1 cellular context compared by ENCODE assay signal in genomic region chr1:65425697-65426096, GRCh38.
TF ChIP-seq lines count a peak whose summit lies in the region.

No MANE protein-coding gene starts in this region.

TF ChIP-seq in HepG2, 621 proteins besides CTCF, POLR2A, EP300 and RAD21:
- TF ChIP-seq ZFX (CRISPR knock-in tag; IDR thresholded peaks at IDR 0.05; ENCODE audit: low read depth) (no peak), NR2F6 (IDR thresholded peaks at IDR 0.05) (no peak), NR2F6 (CRISPR knock-in tag; IDR thresholded peaks at IDR 0.05) (peak; percentile 17; the same call in 1 of the 2 replicates), ZNF326 (CRISPR knock-in tag; IDR thresholded peaks at IDR 0.05; ENCODE audit: borderline replicate concordance) (no peak), FOSL2 (CRISPR knock-in tag; IDR thresholded peaks at IDR 0.05) (peak; percentile 86), ZNF3 (CRISPR knock-in tag; IDR thresholded peaks at IDR 0.05) (peak; percentile 95), THAP9 (CRISPR knock-in tag; IDR thresholded peaks at IDR 0.05; ENCODE audit: borderline replicate concordance) (no peak), NCOA5 (CRISPR knock-in tag; IDR thresholded peaks at IDR 0.05) (no peak), NCOA2 (CRISPR knock-in tag; IDR thresholded peaks at IDR 0.05) (peak; percentile 30; the same call in 1 of the 2 replicates), TEAD3 (CRISPR knock-in tag; optimal IDR thresholded peaks at IDR 0.05; ENCODE audit: borderline replicate concordance) (peak; percentile 70), ZSCAN29 (CRISPR knock-in tag; conservative IDR thresholded peaks at IDR 0.05) (no peak), SOX5 (CRISPR knock-in tag; IDR thresholded peaks at IDR 0.05; ENCODE audit: borderline replicate concordance) (peak; percentile 90), SOX6 (IDR thresholded peaks at IDR 0.05) (no peak), SOX6 (CRISPR knock-in tag; IDR thresholded peaks at IDR 0.05) (peak; percentile 63), PLRG1 (conservative IDR thresholded peaks at IDR 0.05) (no peak), ZNF317 (CRISPR knock-in tag; IDR thresholded peaks at IDR 0.05) (0 out of 2 replicates have a peak, but pooled peaks have one; percentile 44), FOXP1 (IDR thresholded peaks at IDR 0.05) (no peak), FOXP1 (CRISPR knock-in tag; IDR thresholded peaks at IDR 0.05) (peak; percentile 68), ARID5B (CRISPR knock-in tag; IDR thresholded peaks at IDR 0.05) (peak; percentile 52), HOXA9 (CRISPR knock-in tag; IDR thresholded peaks at IDR 0.05; ENCODE audit: borderline replicate concordance) (no peak), GLMP (CRISPR knock-in tag; IDR thresholded peaks at IDR 0.05; ENCODE audit: borderline replicate concordance) (no peak), ARID2 (CRISPR knock-in tag; IDR thresholded peaks at IDR 0.05; ENCODE audit: borderline replicate concordance) (no peak), SOX13 (IDR thresholded peaks at IDR 0.05) (no peak), SOX13 (CRISPR knock-in tag; conservative IDR thresholded peaks at IDR 0.05 in 1 of 2, IDR thresholded peaks at IDR 0.05 in 1 of 2) (peak in 1 of 2 experiments; percentile 94; a peak in 2 of 4 replicates), JUND (CRISPR knock-in tag; IDR thresholded peaks at IDR 0.05) (no peak), RXRB (CRISPR knock-in tag; IDR thresholded peaks at IDR 0.05; ENCODE audit: borderline replicate concordance) (no peak), CREB1 (IDR thresholded peaks at IDR 0.05) (no peak), CREB1 (CRISPR knock-in tag; IDR thresholded peaks at IDR 0.05) (no peak), ZFYVE20 (CRISPR knock-in tag; IDR thresholded peaks at IDR 0.05; ENCODE audit: borderline replicate concordance, low read depth) (no peak), ZFP36 (IDR thresholded peaks at IDR 0.05; ENCODE audit: borderline replicate concordance, low read depth, low read length, partially characterized antibody) (peak; percentile 82), ZGPAT (CRISPR knock-in tag; IDR thresholded peaks at IDR 0.05) (no peak), ZNF318 (CRISPR knock-in tag; IDR thresholded peaks at IDR 0.05) (no peak), KLF6 (CRISPR knock-in tag; IDR thresholded peaks at IDR 0.05) (no peak)
